In genomic region chr9:92571871-92572270, GRCh38 we compare ENCODE assay signal across 1 cellular context. TPM values are rescaled to one million over a fixed set of nuclear protein-coding genes. Genes with fewer than 3 reads are reported as not detected.
"Had no signal": no experiment of that assay in that cellular context is flagged by ENCODE, and none has a peak within 500 bp of the region (broad histone marks: within the 10 kb centered on the region; RNA-seq: fewer than 3 reads in every experiment).

No MANE protein-coding gene starts in this region.

RNA-seq across cellular contexts. Expression of gene ECM2, which starts 36.1 kb away (rescaled TPM):
- total RNA-seq: G401 had no signal
